7 cellular contexts compared by ENCODE assay signal in the genomic region with DNA sequence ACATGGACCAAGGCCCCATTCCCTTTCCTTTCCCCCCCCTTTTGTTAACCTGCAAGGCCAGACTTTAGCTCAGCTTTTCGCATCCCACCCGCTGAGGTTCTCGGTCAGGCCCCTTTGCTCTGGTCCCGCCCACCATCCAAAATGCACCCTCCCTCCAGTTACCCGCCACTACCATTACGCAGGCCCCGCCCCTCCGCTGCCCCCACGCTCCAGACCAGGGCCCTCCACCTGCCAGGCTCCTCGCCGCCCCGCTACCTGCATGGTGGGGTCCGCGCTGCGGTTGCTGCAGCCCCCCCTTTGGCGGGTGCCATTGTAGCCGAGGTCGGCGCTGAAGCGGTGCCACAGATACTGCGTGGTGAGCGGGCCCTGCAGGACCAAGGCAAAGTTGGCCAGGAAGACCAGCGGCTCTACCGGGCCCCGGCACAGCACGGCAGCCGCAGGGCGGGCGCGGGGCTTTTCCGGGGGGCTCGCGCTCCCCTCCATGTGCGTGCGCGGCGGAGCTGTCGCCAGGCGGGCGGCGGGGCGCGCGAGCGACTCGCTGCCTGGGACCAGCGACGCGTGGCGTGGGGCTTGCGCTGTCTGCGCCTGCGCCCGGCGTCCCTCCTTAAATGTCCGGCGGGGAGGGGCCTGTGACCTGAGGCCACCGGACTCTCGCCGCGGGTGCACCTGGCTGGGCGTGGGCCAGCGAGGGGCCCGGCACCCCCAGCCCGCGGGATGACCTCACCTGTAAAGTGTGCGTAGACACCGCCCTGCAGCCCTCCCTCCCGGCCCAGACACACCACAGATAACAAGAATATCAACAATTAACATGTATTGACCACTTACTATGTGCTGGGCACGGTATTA. TPM values are rescaled to one million over a fixed set of nuclear protein-coding genes. Genes with fewer than 3 reads are reported as not detected.
DNase-seq lines count a peak whose midpoint lies in the region; ATAC-seq and TF ChIP-seq lines count a peak whose summit lies in the region.

A gene (minus strand): TSS at position 581 of the 846 bp plus-strand sequence. CDS start 98 bp downstream, at position 483.

- peak; percentile 40 for TF ChIP-seq POLR2A in GM18505 (IDR thresholded peaks at IDR 0.05; ENCODE audit: borderline replicate concordance, extremely low read depth, insufficient read depth, insufficient read length)

- H3K36me3 ChIP-seq in osteoblast (ENCODE audit: insufficient read depth, low read length) (peaks cover 17% of the 10 kb centered on the region), upper lobe of right lung (peaks cover 1% of the 10 kb centered on the region)

- H3K4me1 ChIP-seq in osteoblast (ENCODE audit: insufficient read depth, low read length) = peaks cover 9% of the 10 kb centered on the region
- peaks cover 14% of the 10 kb centered on the region for H3K4me1 ChIP-seq in upper lobe of right lung

- H4K20me1 ChIP-seq in osteoblast (ENCODE audit: insufficient read depth, low read length) = no peaks in the 10 kb centered on the region

- H3K4me2 ChIP-seq in osteoblast (ENCODE audit: insufficient read depth, low read length) = peak within 1 kb of the TSS; percentile 83

- H3K27me3 ChIP-seq in osteoblast (ENCODE audit: insufficient read depth, low read length) (no peaks in the 10 kb centered on the region), upper lobe of right lung (no peaks in the 10 kb centered on the region)

- H2AFZ ChIP-seq in osteoblast (ENCODE audit: low read length) = peak within 1 kb of the TSS; percentile 81

- DNase-seq in NOMO-1 treated with DMSO at 0.1 percent for 48 hours (lab: John Stamatoyannopoulos, UW; ENCODE audit: unreplicated experiment) (peak; percentile 24), head of caudate nucleus (peak; percentile 40 to 84 (median 71)), osteoblast (ENCODE audit: insufficient read length, low spot score, missing footprints) (peak; percentile 96), upper lobe of right lung (peak; percentile 88)
- peak; percentile 51 for DNase-seq in activated naive CD4-positive, alpha-beta T cell treated with anti-CD3 and anti-CD28 coated beads for 36 hours

- H3K27ac ChIP-seq in osteoblast (ENCODE audit: low read depth, low read length) (no peak within 1 kb of the TSS), upper lobe of right lung (peak within 1 kb of the TSS; percentile 25)

- H3K27ac Mint-ChIP-seq in activated naive CD4-positive, alpha-beta T cell treated with anti-CD3 and anti-CD28 coated beads for 36 hours = no peak within 1 kb of the TSS

- H3K27me3 Mint-ChIP-seq in activated naive CD4-positive, alpha-beta T cell treated with anti-CD3 and anti-CD28 coated beads for 36 hours (ENCODE audit: low read depth) = peaks cover 2% of the 10 kb centered on the region

- H3K36me3 Mint-ChIP-seq in activated naive CD4-positive, alpha-beta T cell treated with anti-CD3 and anti-CD28 coated beads for 36 hours (ENCODE audit: low read depth) = no peaks in the 10 kb centered on the region

- no peaks in the 10 kb centered on the region for H3K9me3 Mint-ChIP-seq in activated naive CD4-positive, alpha-beta T cell treated with anti-CD3 and anti-CD28 coated beads for 36 hours

- H3K79me2 ChIP-seq in osteoblast (ENCODE audit: insufficient read depth, low read length) = no peaks in the 10 kb centered on the region

- H3K4me3 ChIP-seq in osteoblast (ENCODE audit: insufficient read depth, low read length) = peak within 1 kb of the TSS; percentile 89
- peak within 1 kb of the TSS; percentile 66 for H3K4me3 ChIP-seq in upper lobe of right lung

- H3K4me3 Mint-ChIP-seq in activated naive CD4-positive, alpha-beta T cell treated with anti-CD3 and anti-CD28 coated beads for 36 hours = peak within 1 kb of the TSS; percentile 74

- CTCF ChIA-PET in activated naive CD4-positive, alpha-beta T cell treated with anti-CD3 and anti-CD28 coated beads for 36 hours (lab: Charles Lee) = interaction anchor here (0.6 to 5.6 kb wide), 6 partner anchors 11 to 325 kb away, joined by 3 to 40 read pairs (median 4); no protein-coding TSS in a partner anchor

- no peak for TF ChIP-seq CTCF in osteoblast (IDR thresholded peaks at IDR 0.05; ENCODE audit: extremely low read depth, low read depth, low read length)
- TF ChIP-seq CTCF in upper lobe of right lung (IDR thresholded peaks at IDR 0.05) = no peak

- H3K4me1 Mint-ChIP-seq in activated naive CD4-positive, alpha-beta T cell treated with anti-CD3 and anti-CD28 coated beads for 36 hours (ENCODE audit: low read depth) = peaks cover 6% of the 10 kb centered on the region

- H3K9me3 ChIP-seq in osteoblast (ENCODE audit: low read depth, low read length) = no peaks in the 10 kb centered on the region
- H3K9me3 ChIP-seq in upper lobe of right lung = no peaks in the 10 kb centered on the region

- intact Hi-C loops in activated naive CD4-positive, alpha-beta T cell treated with anti-CD3 and anti-CD28 coated beads for 36 hours (cut with micrococcal nuclease) = loop anchor here (1.0 to 5.0 kb wide), 2 partner anchors 49 to 71 kb away; a partner anchor contains a TSS
- intact Hi-C loops in head of caudate nucleus (cut with DNase I) (no loop called here), upper lobe of right lung (cut with DNase I) (no loop called here)

- no peak for ATAC-seq in GM18505 (IDR thresholded peaks at IDR 0.05; ENCODE audit: unreplicated experiment)
- ATAC-seq in HG03159 (IDR thresholded peaks at IDR 0.05; ENCODE audit: unreplicated experiment) = peak; percentile 56
- ATAC-seq in upper lobe of right lung = peak; percentile 91

RNA-seq across cellular contexts. Expression of the gene that starts here (rescaled TPM):
- total RNA-seq in activated naive CD4-positive, alpha-beta T cell treated with anti-CD3 and anti-CD28 coated beads for 36 hours = 1 to 10 TPM; 1.8 to 2.4 TPM
- total RNA-seq in osteoblast (6.8 and 8.0 TPM in 2 replicates), upper lobe of right lung (17.0 TPM)

Comparison
In these comparisons a context has a peak if more than half of its experiments do, and no peak if none do; other contexts are left out.
1. DNase-seq: peak in every context shown above with its lines; median percentile 96 in osteoblast; 88 in upper lobe of right lung; 71 in head of caudate nucleus; 51 in activated naive CD4-positive, alpha-beta T cell treated with anti-CD3 and anti-CD28 coated beads for 36 hours; 24 in NOMO-1 treated with DMSO at 0.1 percent for 48 hours.